In genomic region chr14:102461490-102462317, GRCh38 we compare ENCODE assay signal across 1 cellular context.
TF ChIP-seq lines count a peak whose summit lies in the region.

No MANE protein-coding gene starts in this region.

TF ChIP-seq in IMR-90, 13 proteins besides CTCF, POLR2A, EP300 and RAD21 (continued from another document):
- no peak for TF ChIP-seq RFX5 (IDR thresholded peaks at IDR 0.05; ENCODE audit: low read depth, low read length)
- TF ChIP-seq MXI1 (IDR thresholded peaks at IDR 0.05; ENCODE audit: borderline replicate concordance, low read depth, low read length): no peak
- TF ChIP-seq CEBPB (IDR thresholded peaks at IDR 0.05; ENCODE audit: low read depth, low read length): no peak
- no peak for TF ChIP-seq FOS (IDR thresholded peaks at IDR 0.05; ENCODE audit: low read depth, low read length)
- no peak for TF ChIP-seq MAZ (IDR thresholded peaks at IDR 0.05; ENCODE audit: borderline replicate concordance, low read depth, low read length)
